15 cellular contexts compared by ENCODE assay signal in the genomic region with DNA sequence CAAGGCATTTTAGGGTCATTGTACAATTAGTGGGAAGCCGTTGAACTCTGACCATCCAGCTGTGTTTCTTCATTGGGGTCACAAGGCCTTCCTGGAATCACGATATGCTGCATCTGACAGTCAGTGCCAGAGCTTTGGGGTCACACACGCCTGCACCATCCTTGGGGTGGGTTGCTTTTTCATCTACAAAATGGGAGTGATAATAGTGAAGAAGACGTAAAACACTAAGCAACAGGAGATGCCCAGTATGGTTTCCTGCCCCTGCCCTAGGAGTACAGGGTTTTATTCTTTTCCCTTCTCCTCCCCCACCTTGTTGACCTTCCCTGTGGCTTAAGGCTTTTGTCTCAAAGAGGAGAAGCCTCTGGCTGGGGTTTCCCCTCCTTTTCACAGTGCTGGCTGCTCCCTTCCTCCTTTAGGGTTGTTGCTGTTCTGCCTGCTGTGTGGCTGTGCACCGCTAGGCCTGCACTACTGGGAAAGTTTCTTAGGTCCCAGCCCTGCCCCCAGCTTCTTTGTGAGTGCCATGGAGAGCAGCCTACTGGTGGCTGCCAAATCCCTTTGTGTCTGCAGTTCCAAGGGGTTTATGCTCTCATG.
DNase-seq lines count a peak whose midpoint lies in the region; ATAC-seq, FAIRE-seq and TF ChIP-seq lines count a peak whose summit lies in the region.
"Had no signal": no experiment of that assay in that cellular context is flagged by ENCODE, and none has a peak within 500 bp of the region (broad histone marks: within the 10 kb centered on the region; RNA-seq: fewer than 3 reads in every experiment).

No MANE protein-coding gene starts in this region.

- H3K4me3 Mint-ChIP-seq in T-helper 17 cell, result no peak overlapping the region
- H3K4me3 Mint-ChIP-seq: immature natural killer cell; T-helper 1 cell treated with Interleukin-12 subunit alpha and Interleukin-12 subunit beta and Interleukin-4 antibody, amounts not matched to agents 30 μg/mL and 1 μg/mL, for 36 hours had no signal

- peaks cover 0 to 3% (median 0%) of the 10 kb centered on the region in 4 donors for H3K4me1 ChIP-seq in upper lobe of left lung
- H3K4me1 ChIP-seq: right lobe of liver had no signal

- peaks cover 4% of the 10 kb centered on the region for H3K4me1 Mint-ChIP-seq in T-helper 17 cell
- H3K4me1 Mint-ChIP-seq: immature natural killer cell had no signal

- no peaks in the 10 kb centered on the region for H3K27me3 ChIP-seq in upper lobe of left lung
- H3K27me3 ChIP-seq: right lobe of liver had no signal

- peak; percentile 77 for ATAC-seq in HG02610 (IDR thresholded peaks at IDR 0.05; ENCODE audit: unreplicated experiment)
- ATAC-seq in T-helper 17 cell, result peak; percentile 32
- no peak for ATAC-seq in upper lobe of left lung (ENCODE audit: low FRiP score in 2 of 2)
- no peak for ATAC-seq in GM18520 (IDR thresholded peaks at IDR 0.05; ENCODE audit: unreplicated experiment)
- ATAC-seq: right lobe of liver had no signal

- H3K27ac ChIP-seq in upper lobe of left lung, result no peak overlapping the region
- H3K27ac ChIP-seq: right lobe of liver had no signal

- DNase-seq in GM12891 (ENCODE audit: insufficient read length, low spot score) (no peak), T-helper 17 cell (no peak), iPS-NIHi11 (ENCODE audit: low spot score) (peak; percentile 83), SKM-1 treated with dmso at 0.1 percent for 144 hours (lab: John Stamatoyannopoulos, UW; ENCODE audit: unreplicated experiment) (no peak), SKM-1 (lab: John Stamatoyannopoulos, UW; ENCODE audit: unreplicated experiment) (no peak), upper lobe of left lung (no peak)
- DNase-seq: immature natural killer cell, NCI-H187 had no signal

- no peaks in the 10 kb centered on the region for H3K36me3 ChIP-seq in upper lobe of left lung
- H3K36me3 ChIP-seq: right lobe of liver, thoracic aorta had no signal

- no peak overlapping the region for H3K27ac Mint-ChIP-seq in T-helper 17 cell
- H3K27ac Mint-ChIP-seq: immature natural killer cell; T-helper 1 cell treated with Interleukin-12 subunit alpha and Interleukin-12 subunit beta and Interleukin-4 antibody, amounts not matched to agents 30 μg/mL and 1 μg/mL, for 36 hours had no signal

- no peak for TF ChIP-seq EP300 in upper lobe of left lung (IDR thresholded peaks at IDR 0.05)

- TF ChIP-seq POLR2A in GM12891 (IDR thresholded peaks at IDR 0.05; ENCODE audit: low read depth, low read length) (no peak), upper lobe of left lung (IDR thresholded peaks at IDR 0.05) (no peak)

- no peak for TF ChIP-seq CTCF in upper lobe of left lung (IDR thresholded peaks at IDR 0.05)

- no peaks in the 10 kb centered on the region for H3K9me3 ChIP-seq in T-helper 17 cell (ENCODE audit: control insufficient read depth, low read length, poor library complexity, severe bottlenecking)
- H3K9me3 ChIP-seq in upper lobe of left lung, result no peaks in the 10 kb centered on the region
- H3K9me3 ChIP-seq: right lobe of liver, thoracic aorta had no signal

- 61 to 64% methylated on average over 5 of the region's 5 CpGs for WGBS in upper lobe of left lung, 2 donors

- FAIRE-seq in GM12891 (lab: Jason Lieb, UNC), result no peak
- FAIRE-seq: endometrium, HTR-8/SVneo had no signal

- peaks cover 5% of the 10 kb centered on the region for H3K27me3 Mint-ChIP-seq in T-helper 17 cell

- no peaks in the 10 kb centered on the region for H3K36me3 Mint-ChIP-seq in T-helper 17 cell (ENCODE audit: low read depth)
- H3K36me3 Mint-ChIP-seq: immature natural killer cell had no signal

- H3K4me3 ChIP-seq in upper lobe of left lung, result no peak overlapping the region
- H3K4me3 ChIP-seq: right lobe of liver, thoracic aorta had no signal

TF ChIP-seq in GM12891, 5 proteins besides CTCF, POLR2A, EP300 and RAD21:
- no peak for TF ChIP-seq POLR2AphosphoS5 (IDR thresholded peaks at IDR 0.05; ENCODE audit: low read depth, low read length)
- TF ChIP-seq SPI1 (IDR thresholded peaks at IDR 0.05; ENCODE audit: low read depth, low read length), result 0 out of 2 replicates have a peak, but pooled peaks have one; percentile 4

Comparison
In these comparisons a context has a peak if more than half of its experiments do, and no peak if none do; other contexts are left out.
1. ATAC-seq: peak in HG02610 (single experiment) and T-helper 17 cell (single experiment); none in upper lobe of left lung (0 of 2) and GM18520 (single experiment).